Comparison of ENCODE assay signal across 23 cellular contexts in genomic region chr7:156148547-156148946, GRCh38.
"Had no signal": no experiment of that assay in that cellular context is flagged by ENCODE, and none has a peak within 500 bp of the region (broad histone marks: within the 10 kb centered on the region; RNA-seq: fewer than 3 reads in every experiment).

No MANE protein-coding gene starts in this region.

- H3K9me3 ChIP-seq: SJSA1 had no signal

- H3K4me2 ChIP-seq: KMS-11 had no signal

- FAIRE-seq: HepG2, RCC 7860 had no signal

- ATAC-seq: HepG2 had no signal

- DNase-seq: IMR-90, Kasumi-1, MM.1S, NCI-H1092 treated with DMSO at 0.1 percent for 48 hours, NCI-H1436, NCI-H187, NCI-H2029, NCI-H2081 treated with DMSO at 0.1 percent for 48 hours, NCI-H2171, NCI-H226, NCI-H446, NCI-H510A, NCI-H524 treated with DMSO at 0.1 percent for 48 hours, NCI-H69, NCI-H774, Right ventricle myocardium superior, RPMI8226, SIG-M5 had no signal

- H3K9ac ChIP-seq: KMS-11 had no signal

- H3K27ac ChIP-seq: KMS-11, SJSA1, SK-N-MC had no signal

- H3K36me3 ChIP-seq: SJSA1 had no signal

- H3K4me1 ChIP-seq: SJSA1 had no signal

- H3K4me3 ChIP-seq: SJSA1, SK-N-MC had no signal
